ENCODE assay signal across 15 cellular contexts in the genomic region with DNA sequence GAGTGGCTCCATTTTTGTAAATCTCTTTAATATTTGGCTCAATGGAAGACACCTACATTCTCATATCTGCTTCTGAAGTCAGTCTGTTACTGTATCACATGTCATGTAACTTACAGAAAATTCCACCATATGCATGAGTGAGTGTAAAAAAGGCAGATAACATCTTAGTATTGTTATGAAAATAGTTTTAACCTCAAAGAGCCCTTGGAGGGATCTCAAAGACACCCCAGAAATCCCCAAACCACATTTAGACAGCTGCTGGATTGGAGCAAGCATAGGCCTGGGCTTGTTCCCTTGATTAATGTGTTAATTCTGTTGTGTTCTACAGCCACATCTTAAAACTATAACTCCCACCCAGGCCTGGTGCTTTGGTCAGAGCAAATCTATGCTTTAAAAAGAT.
A peak's percentile ranks its signal among the peaks of the same experiment; 100 is the strongest.
DNase-seq lines count a peak whose midpoint lies in the region; ATAC-seq and TF ChIP-seq lines count a peak whose summit lies in the region.
"Had no signal": no experiment of that assay in that cellular context is flagged by ENCODE, and none has a peak within 500 bp of the region (broad histone marks: within the 10 kb centered on the region; RNA-seq: fewer than 3 reads in every experiment).

No MANE protein-coding gene starts in this region.

- H3K27ac ChIP-seq in BLaER1 = 0 out of 2 replicates have a peak overlapping the region, but pooled peaks have one; percentile 1
- 0 out of 2 replicates have a peak overlapping the region, but pooled peaks have one; percentile 42 for H3K27ac ChIP-seq in SK-N-MC
- H3K27ac ChIP-seq: prostate gland had no signal

- H3K4me2 ChIP-seq in BLaER1 = no peak overlapping the region

- H3K36me3 ChIP-seq in BLaER1 (peaks cover 47% of the 10 kb centered on the region), SK-N-MC (ENCODE audit: insufficient read depth, low read length) (0 out of 2 replicates have a peak, but pooled peaks cover 3% of the 10 kb centered on the region)
- H3K36me3 ChIP-seq: prostate gland had no signal

- peaks cover 78% of the 10 kb centered on the region for H4K20me1 ChIP-seq in BLaER1

- no peaks in the 10 kb centered on the region for H3K27me3 ChIP-seq in BLaER1

- H3K4me3 ChIP-seq in BLaER1 = no peak overlapping the region
- H3K4me3 ChIP-seq in SK-N-MC = no peak overlapping the region
- H3K4me3 ChIP-seq: K562, mucosa of descending colon, prostate gland had no signal

- H3K9me3 ChIP-seq in BLaER1 (no peaks in the 10 kb centered on the region), SK-N-MC (ENCODE audit: low read depth, low read length) (no peaks in the 10 kb centered on the region)
- H3K9me3 ChIP-seq: mucosa of descending colon, prostate gland had no signal

- no peak for DNase-seq in SK-N-MC (ENCODE audit: low read depth, low spot score)
- no peak for DNase-seq in inferior parietal cortex (ENCODE audit: extremely low spot score)
- no peak for DNase-seq in EL
- no peak for DNase-seq in NCI-H69 (lab: John Stamatoyannopoulos, UW)
- DNase-seq: activated CD4-positive, alpha-beta T cell treated with anti-CD3 and anti-CD28 coated beads for 48 hours; dermis blood vessel endothelial cell; DMS 273 treated with DMSO at 0.1 percent for 48 hours; mucosa of descending colon; NCI-H1694 had no signal

- H3K4me1 ChIP-seq in BLaER1 = peaks cover 63% of the 10 kb centered on the region
- H3K4me1 ChIP-seq: prostate gland had no signal

- ATAC-seq in GM18511 (IDR thresholded peaks at IDR 0.05; ENCODE audit: unreplicated experiment) (peak; percentile 55), HG02610 (IDR thresholded peaks at IDR 0.05; ENCODE audit: unreplicated experiment) (peak; percentile 87), SK-N-SH treated with all-trans-retinoic acid at 6 μM for 48 hours (no peak)
- ATAC-seq: K562, mucosa of descending colon had no signal

- H3K9ac ChIP-seq in BLaER1 (no peak overlapping the region), SK-N-MC (ENCODE audit: insufficient read length) (no peak overlapping the region)

TF ChIP-seq in SK-N-SH treated with all-trans-retinoic acid at 6 μM for 48 hours, 23 proteins besides CTCF, POLR2A, EP300 and RAD21:
- TF ChIP-seq ZNF565 (CRISPR knock-in tag; conservative IDR thresholded peaks at IDR 0.05; ENCODE audit: low read depth) = no peak
- no peak for TF ChIP-seq ZNF70 (CRISPR knock-in tag; IDR thresholded peaks at IDR 0.05)
- no peak for TF ChIP-seq SNAI2 (CRISPR knock-in tag; IDR thresholded peaks at IDR 0.05)
- TF ChIP-seq, protein P1, sequence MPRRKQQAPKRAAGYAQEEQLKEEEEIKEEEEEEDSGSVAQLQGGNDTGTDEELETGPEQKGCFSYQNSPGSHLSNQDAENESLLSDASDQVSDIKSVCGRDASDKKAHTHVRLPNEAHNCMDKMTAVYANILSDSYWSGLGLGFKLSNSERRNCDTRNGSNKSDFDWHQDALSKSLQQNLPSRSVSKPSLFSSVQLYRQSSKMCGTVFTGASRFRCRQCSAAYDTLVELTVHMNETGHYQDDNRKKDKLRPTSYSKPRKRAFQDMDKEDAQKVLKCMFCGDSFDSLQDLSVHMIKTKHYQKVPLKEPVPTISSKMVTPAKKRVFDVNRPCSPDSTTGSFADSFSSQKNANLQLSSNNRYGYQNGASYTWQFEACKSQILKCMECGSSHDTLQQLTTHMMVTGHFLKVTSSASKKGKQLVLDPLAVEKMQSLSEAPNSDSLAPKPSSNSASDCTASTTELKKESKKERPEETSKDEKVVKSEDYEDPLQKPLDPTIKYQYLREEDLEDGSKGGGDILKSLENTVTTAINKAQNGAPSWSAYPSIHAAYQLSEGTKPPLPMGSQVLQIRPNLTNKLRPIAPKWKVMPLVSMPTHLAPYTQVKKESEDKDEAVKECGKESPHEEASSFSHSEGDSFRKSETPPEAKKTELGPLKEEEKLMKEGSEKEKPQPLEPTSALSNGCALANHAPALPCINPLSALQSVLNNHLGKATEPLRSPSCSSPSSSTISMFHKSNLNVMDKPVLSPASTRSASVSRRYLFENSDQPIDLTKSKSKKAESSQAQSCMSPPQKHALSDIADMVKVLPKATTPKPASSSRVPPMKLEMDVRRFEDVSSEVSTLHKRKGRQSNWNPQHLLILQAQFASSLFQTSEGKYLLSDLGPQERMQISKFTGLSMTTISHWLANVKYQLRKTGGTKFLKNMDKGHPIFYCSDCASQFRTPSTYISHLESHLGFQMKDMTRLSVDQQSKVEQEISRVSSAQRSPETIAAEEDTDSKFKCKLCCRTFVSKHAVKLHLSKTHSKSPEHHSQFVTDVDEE (CRISPR knock-in tag; IDR thresholded peaks at IDR 0.05) = no peak
- no peak for TF ChIP-seq TOX (CRISPR knock-in tag; IDR thresholded peaks at IDR 0.05; ENCODE audit: borderline replicate concordance)
- TF ChIP-seq ZC3H10 (CRISPR knock-in tag; IDR thresholded peaks at IDR 0.05) = no peak
- TF ChIP-seq PPARA (CRISPR knock-in tag; IDR thresholded peaks at IDR 0.05; ENCODE audit: borderline replicate concordance) = no peak
- TF ChIP-seq, protein P2, sequence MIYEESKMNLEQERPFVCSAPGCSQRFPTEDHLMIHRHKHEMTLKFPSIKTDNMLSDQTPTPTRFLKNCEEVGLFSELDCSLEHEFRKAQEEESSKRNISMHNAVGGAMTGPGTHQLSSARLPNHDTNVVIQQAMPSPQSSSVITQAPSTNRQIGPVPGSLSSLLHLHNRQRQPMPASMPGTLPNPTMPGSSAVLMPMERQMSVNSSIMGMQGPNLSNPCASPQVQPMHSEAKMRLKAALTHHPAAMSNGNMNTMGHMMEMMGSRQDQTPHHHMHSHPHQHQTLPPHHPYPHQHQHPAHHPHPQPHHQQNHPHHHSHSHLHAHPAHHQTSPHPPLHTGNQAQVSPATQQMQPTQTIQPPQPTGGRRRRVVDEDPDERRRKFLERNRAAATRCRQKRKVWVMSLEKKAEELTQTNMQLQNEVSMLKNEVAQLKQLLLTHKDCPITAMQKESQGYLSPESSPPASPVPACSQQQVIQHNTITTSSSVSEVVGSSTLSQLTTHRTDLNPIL (CRISPR knock-in tag; IDR thresholded peaks at IDR 0.05; ENCODE audit: low read depth) = no peak
- TF ChIP-seq, protein P3, sequence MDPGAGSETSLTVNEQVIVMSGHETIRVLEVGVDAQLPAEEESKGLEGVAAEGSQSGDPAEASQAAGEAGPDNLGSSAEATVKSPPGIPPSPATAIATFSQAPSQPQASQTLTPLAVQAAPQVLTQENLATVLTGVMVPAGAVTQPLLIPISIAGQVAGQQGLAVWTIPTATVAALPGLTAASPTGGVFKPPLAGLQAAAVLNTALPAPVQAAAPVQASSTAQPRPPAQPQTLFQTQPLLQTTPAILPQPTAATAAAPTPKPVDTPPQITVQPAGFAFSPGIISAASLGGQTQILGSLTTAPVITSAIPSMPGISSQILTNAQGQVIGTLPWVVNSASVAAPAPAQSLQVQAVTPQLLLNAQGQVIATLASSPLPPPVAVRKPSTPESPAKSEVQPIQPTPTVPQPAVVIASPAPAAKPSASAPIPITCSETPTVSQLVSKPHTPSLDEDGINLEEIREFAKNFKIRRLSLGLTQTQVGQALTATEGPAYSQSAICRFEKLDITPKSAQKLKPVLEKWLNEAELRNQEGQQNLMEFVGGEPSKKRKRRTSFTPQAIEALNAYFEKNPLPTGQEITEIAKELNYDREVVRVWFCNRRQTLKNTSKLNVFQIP (CRISPR knock-in tag; IDR thresholded peaks at IDR 0.05; ENCODE audit: borderline replicate concordance, low read depth) = no peak
- no peak for TF ChIP-seq OSR1 (CRISPR knock-in tag; IDR thresholded peaks at IDR 0.05)
- no peak for TF ChIP-seq TCF4 (CRISPR knock-in tag; IDR thresholded peaks at IDR 0.05; ENCODE audit: borderline replicate concordance)
- TF ChIP-seq RARB (CRISPR knock-in tag; IDR thresholded peaks at IDR 0.05) = no peak
- TF ChIP-seq ZFP30 (CRISPR knock-in tag; IDR thresholded peaks at IDR 0.05) = no peak
- TF ChIP-seq CSDC2 (CRISPR knock-in tag; IDR thresholded peaks at IDR 0.05) = no peak
- TF ChIP-seq, protein P4, sequence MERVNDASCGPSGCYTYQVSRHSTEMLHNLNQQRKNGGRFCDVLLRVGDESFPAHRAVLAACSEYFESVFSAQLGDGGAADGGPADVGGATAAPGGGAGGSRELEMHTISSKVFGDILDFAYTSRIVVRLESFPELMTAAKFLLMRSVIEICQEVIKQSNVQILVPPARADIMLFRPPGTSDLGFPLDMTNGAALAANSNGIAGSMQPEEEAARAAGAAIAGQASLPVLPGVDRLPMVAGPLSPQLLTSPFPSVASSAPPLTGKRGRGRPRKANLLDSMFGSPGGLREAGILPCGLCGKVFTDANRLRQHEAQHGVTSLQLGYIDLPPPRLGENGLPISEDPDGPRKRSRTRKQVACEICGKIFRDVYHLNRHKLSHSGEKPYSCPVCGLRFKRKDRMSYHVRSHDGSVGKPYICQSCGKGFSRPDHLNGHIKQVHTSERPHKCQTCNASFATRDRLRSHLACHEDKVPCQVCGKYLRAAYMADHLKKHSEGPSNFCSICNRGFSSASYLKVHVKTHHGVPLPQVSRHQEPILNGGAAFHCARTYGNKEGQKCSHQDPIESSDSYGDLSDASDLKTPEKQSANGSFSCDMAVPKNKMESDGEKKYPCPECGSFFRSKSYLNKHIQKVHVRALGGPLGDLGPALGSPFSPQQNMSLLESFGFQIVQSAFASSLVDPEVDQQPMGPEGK (CRISPR knock-in tag; IDR thresholded peaks at IDR 0.05; ENCODE audit: borderline replicate concordance) = no peak
- TF ChIP-seq BACH2 (CRISPR knock-in tag; IDR thresholded peaks at IDR 0.05; ENCODE audit: borderline replicate concordance) = no peak
- no peak for TF ChIP-seq ISL1 (CRISPR knock-in tag; IDR thresholded peaks at IDR 0.05)
- no peak for TF ChIP-seq GLIS3 (CRISPR knock-in tag; IDR thresholded peaks at IDR 0.05)
